8 cellular contexts compared by ENCODE assay signal in the genomic region with DNA sequence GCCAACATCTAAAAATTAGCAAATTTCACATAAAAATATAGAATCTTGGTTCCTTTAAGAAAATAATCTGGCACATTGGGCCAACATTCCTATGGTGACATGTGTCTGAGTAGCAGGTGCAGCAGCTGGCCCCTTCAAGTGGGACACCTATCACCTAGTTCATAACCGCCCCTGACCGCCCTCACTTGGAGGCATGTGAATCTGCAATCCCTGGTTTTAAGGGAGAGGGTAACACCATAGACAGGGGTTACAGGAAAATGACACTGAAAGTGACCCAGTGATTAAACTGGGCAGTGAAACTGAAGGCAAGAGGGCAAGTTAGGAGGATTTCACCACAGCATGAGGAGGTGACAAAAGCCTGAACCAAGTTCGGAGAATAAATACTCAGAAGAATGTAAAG. TPM values are rescaled to one million over a fixed set of nuclear protein-coding genes. Genes with fewer than 3 reads are reported as not detected.
DNase-seq lines count a peak whose midpoint lies in the region; ATAC-seq and TF ChIP-seq lines count a peak whose summit lies in the region.

No MANE protein-coding gene starts in this region.

- H3K9ac ChIP-seq in iPS-18a (ENCODE audit: low read length) = peak overlapping the region; percentile 76

- H3K9me3 ChIP-seq in iPS-18a (ENCODE audit: control insufficient read depth, low read depth, low read length) (no peaks in the 10 kb centered on the region), thoracic aorta (no peaks in the 10 kb centered on the region)

- CTCF ChIA-PET in activated CD4-positive, alpha-beta T cell treated with anti-CD3 and anti-CD28 coated beads for 36 hours (lab: Charles Lee) = interaction anchor here (0.7 to 3.4 kb wide), 2 partner anchors 12 to 904 kb away, joined by 3 to 13 read pairs; no protein-coding TSS in a partner anchor
- CTCF ChIA-PET in WTC11 (lab: Charles Lee) = interaction anchor here (0.6 kb wide), 1 partner anchor 125 kb away, joined by 4 read pairs; no protein-coding TSS in a partner anchor

- H3K36me3 ChIP-seq in iPS-18a (ENCODE audit: control insufficient read depth, low read depth, low read length) = no peaks in the 10 kb centered on the region
- no peaks in the 10 kb centered on the region for H3K36me3 ChIP-seq in thoracic aorta

- H3K36me3 Mint-ChIP-seq in activated CD4-positive, alpha-beta T cell treated with anti-CD3 and anti-CD28 coated beads for 36 hours (ENCODE audit: low read depth) = peaks cover 17% of the 10 kb centered on the region
- H3K36me3 Mint-ChIP-seq in WTC11 = peaks cover 9% of the 10 kb centered on the region; the same call in 1 of the 2 replicates

- no peak for TF ChIP-seq CTCF in WTC11 (IDR thresholded peaks at IDR 0.05)
- no peak for TF ChIP-seq CTCF in thoracic aorta (IDR thresholded peaks at IDR 0.05)

- no peaks in the 10 kb centered on the region for H3K27me3 Mint-ChIP-seq in activated CD4-positive, alpha-beta T cell treated with anti-CD3 and anti-CD28 coated beads for 36 hours
- H3K27me3 Mint-ChIP-seq in WTC11 (ENCODE audit: low read depth) = peaks cover 22% of the 10 kb centered on the region

- H3K4me1 Mint-ChIP-seq in activated CD4-positive, alpha-beta T cell treated with anti-CD3 and anti-CD28 coated beads for 36 hours = peaks cover 31% of the 10 kb centered on the region
- peaks cover 12% of the 10 kb centered on the region for H3K4me1 Mint-ChIP-seq in WTC11

- peaks cover 8% of the 10 kb centered on the region for H3K27me3 ChIP-seq in iPS-18a (ENCODE audit: control insufficient read depth, insufficient read depth, low read length)
- no peaks in the 10 kb centered on the region for H3K27me3 ChIP-seq in thoracic aorta (replicated peaks; ENCODE audit: insufficient read depth)

- POLR2A ChIA-PET in activated CD4-positive, alpha-beta T cell treated with anti-CD3 and anti-CD28 coated beads for 36 hours (lab: Charles Lee) = no interaction called here
- POLR2A ChIA-PET in WTC11 (lab: Charles Lee) = no interaction called here

- no peak for ATAC-seq in activated CD4-positive, alpha-beta T cell treated with anti-CD3 and anti-CD28 coated beads for 36 hours
- ATAC-seq in WTC11 = no peak
- no peak for ATAC-seq in thoracic aorta (ENCODE audit: insufficient number of reproducible peaks, low FRiP score, low read depth)

- H3K27ac ChIP-seq in iPS-18a (ENCODE audit: low read length) (no peak overlapping the region), thoracic aorta (no peak overlapping the region)

- H3K4me1 ChIP-seq in iPS-18a (ENCODE audit: control insufficient read depth, low read depth, low read length) = peaks cover 7% of the 10 kb centered on the region
- H3K4me1 ChIP-seq in thoracic aorta (ENCODE audit: control insufficient read depth in 1 of 2, low read depth in 2 of 2) = peaks cover 7 to 46% of the 10 kb centered on the region in 2 donors

- no peaks in the 10 kb centered on the region for H3K9me3 Mint-ChIP-seq in activated CD4-positive, alpha-beta T cell treated with anti-CD3 and anti-CD28 coated beads for 36 hours (ENCODE audit: low read depth)
- H3K9me3 Mint-ChIP-seq in WTC11 = peaks cover 5% of the 10 kb centered on the region

- H3K4me3 Mint-ChIP-seq in activated CD4-positive, alpha-beta T cell treated with anti-CD3 and anti-CD28 coated beads for 36 hours = peak overlapping the region; percentile 87
- peak overlapping the region; percentile 93 for H3K4me3 Mint-ChIP-seq in WTC11

- DNase-seq in activated CD4-positive, alpha-beta T cell treated with anti-CD3 and anti-CD28 coated beads for 36 hours = peak; percentile 11
- no peak for DNase-seq in activated CD4-positive, alpha-beta T cell treated with anti-CD3 and anti-CD28 coated beads, Interleukin-2, amount 50 U/mL, for 4 hours
- no peak for DNase-seq in WTC11 (ENCODE audit: low spot score)
- no peak for DNase-seq in thoracic aorta (ENCODE audit: low spot score)
- no peak for DNase-seq in NCI-H2081 treated with DMSO at 0.1 percent for 48 hours (lab: John Stamatoyannopoulos, UW)
- no peak for DNase-seq in kidney glomerular epithelial cell (lab: John Stamatoyannopoulos, UW)
- DNase-seq in medulla oblongata (ENCODE audit: extremely low spot score) = no peak

- intact Hi-C loops in activated CD4-positive, alpha-beta T cell treated with anti-CD3 and anti-CD28 coated beads for 36 hours (cut with DNase I, micrococcal nuclease) = loop anchor here (2.0 kb wide), 4 partner anchors 29 to 1843 kb away; a partner anchor contains a TSS

- peak overlapping the region; percentile 96 for H3K4me3 ChIP-seq in iPS-18a (ENCODE audit: low read length)
- H3K4me3 ChIP-seq in thoracic aorta = peak overlapping the region; percentile 78

- H3K27ac Mint-ChIP-seq in activated CD4-positive, alpha-beta T cell treated with anti-CD3 and anti-CD28 coated beads for 36 hours = peak overlapping the region; percentile 75
- peak overlapping the region; percentile 8; the same call in 1 of the 2 replicates for H3K27ac Mint-ChIP-seq in WTC11

TF ChIP-seq in WTC11, 78 proteins besides CTCF, POLR2A, EP300 and RAD21:
- TF ChIP-seq ZNF121 (CRISPR knock-in tag; IDR thresholded peaks at IDR 0.05) (no peak), GRHL2 (CRISPR knock-in tag; IDR thresholded peaks at IDR 0.05; ENCODE audit: insufficient replicate concordance, severe bottlenecking) (no peak), MYBL2 (CRISPR knock-in tag; IDR thresholded peaks at IDR 0.05) (no peak), TP53 (CRISPR knock-in tag; IDR thresholded peaks at IDR 0.05) (no peak), SOX15 (CRISPR knock-in tag; IDR thresholded peaks at IDR 0.05) (no peak), JUN (CRISPR knock-in tag; IDR thresholded peaks at IDR 0.05) (no peak), SMAD3 (CRISPR knock-in tag; IDR thresholded peaks at IDR 0.05; ENCODE audit: borderline replicate concordance) (no peak), ESRRA (CRISPR knock-in tag; IDR thresholded peaks at IDR 0.05; ENCODE audit: borderline replicate concordance) (no peak), ZNF396 (CRISPR knock-in tag; IDR thresholded peaks at IDR 0.05; ENCODE audit: borderline replicate concordance) (no peak)
- TF ChIP-seq, protein P1, sequence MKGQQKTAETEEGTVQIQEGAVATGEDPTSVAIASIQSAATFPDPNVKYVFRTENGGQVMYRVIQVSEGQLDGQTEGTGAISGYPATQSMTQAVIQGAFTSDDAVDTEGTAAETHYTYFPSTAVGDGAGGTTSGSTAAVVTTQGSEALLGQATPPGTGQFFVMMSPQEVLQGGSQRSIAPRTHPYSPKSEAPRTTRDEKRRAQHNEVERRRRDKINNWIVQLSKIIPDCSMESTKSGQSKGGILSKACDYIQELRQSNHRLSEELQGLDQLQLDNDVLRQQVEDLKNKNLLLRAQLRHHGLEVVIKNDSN (CRISPR knock-in tag; IDR thresholded peaks at IDR 0.05) = no peak
- TF ChIP-seq, protein P2, sequence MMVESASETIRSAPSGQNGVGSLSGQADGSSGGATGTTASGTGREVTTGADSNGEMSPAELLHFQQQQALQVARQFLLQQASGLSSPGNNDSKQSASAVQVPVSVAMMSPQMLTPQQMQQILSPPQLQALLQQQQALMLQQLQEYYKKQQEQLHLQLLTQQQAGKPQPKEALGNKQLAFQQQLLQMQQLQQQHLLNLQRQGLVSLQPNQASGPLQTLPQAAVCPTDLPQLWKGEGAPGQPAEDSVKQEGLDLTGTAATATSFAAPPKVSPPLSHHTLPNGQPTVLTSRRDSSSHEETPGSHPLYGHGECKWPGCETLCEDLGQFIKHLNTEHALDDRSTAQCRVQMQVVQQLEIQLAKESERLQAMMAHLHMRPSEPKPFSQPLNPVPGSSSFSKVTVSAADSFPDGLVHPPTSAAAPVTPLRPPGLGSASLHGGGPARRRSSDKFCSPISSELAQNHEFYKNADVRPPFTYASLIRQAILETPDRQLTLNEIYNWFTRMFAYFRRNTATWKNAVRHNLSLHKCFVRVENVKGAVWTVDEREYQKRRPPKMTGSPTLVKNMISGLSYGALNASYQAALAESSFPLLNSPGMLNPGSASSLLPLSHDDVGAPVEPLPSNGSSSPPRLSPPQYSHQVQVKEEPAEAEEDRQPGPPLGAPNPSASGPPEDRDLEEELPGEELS (CRISPR knock-in tag; IDR thresholded peaks at IDR 0.05) = no peak
- TF ChIP-seq, protein P3, sequence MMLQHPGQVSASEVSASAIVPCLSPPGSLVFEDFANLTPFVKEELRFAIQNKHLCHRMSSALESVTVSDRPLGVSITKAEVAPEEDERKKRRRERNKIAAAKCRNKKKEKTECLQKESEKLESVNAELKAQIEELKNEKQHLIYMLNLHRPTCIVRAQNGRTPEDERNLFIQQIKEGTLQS (CRISPR knock-in tag; conservative IDR thresholded peaks at IDR 0.05) = no peak

RNA-seq across cellular contexts. Expression of a gene that starts 1.1 kb away (rescaled TPM):
- total RNA-seq in activated CD4-positive, alpha-beta T cell treated with anti-CD3 and anti-CD28 coated beads for 36 hours = 10 to 100 TPM; 38.4 to 62.8 TPM
- total RNA-seq in WTC11 (2021) = 46.4 to 52.4 TPM (median 51.8 TPM) in 3 replicates
- total RNA-seq in thoracic aorta = 100 to 1,000 TPM in 1 of 2 donors, 10 to 100 TPM in 1; 88.0 to 122 TPM
